ENCODE assay signal across 1 cellular context in genomic region chr12:6936642-6937480, GRCh38.
A peak's percentile ranks its signal among the peaks of the same experiment; 100 is the strongest.
TF ChIP-seq lines count a peak whose summit lies in the region.

No MANE protein-coding gene starts in this region.

TF ChIP-seq in GM12878, 131 proteins besides CTCF, POLR2A, EP300 and RAD21 (continues in another document):
- TF ChIP-seq ZNF592 (IDR thresholded peaks at IDR 0.05) (no peak), POU2F2 (IDR thresholded peaks at IDR 0.05; ENCODE audit: borderline replicate concordance, low read depth, low read length) (peak; percentile 2; the same call in 1 of the 3 replicates), EZH2 (IDR thresholded peaks at IDR 0.05; ENCODE audit: borderline replicate concordance, control insufficient read depth, low read depth, low read length) (no peak), NR2C2 (IDR thresholded peaks at IDR 0.05; ENCODE audit: borderline replicate concordance, control insufficient read depth, insufficient read length, low read depth) (no peak), USF2 (IDR thresholded peaks at IDR 0.05; ENCODE audit: borderline replicate concordance, low read depth, low read length) (no peak), ATF7 (IDR thresholded peaks at IDR 0.05; ENCODE audit: low read depth) (no peak), TBL1XR1 (IDR thresholded peaks at IDR 0.05; ENCODE audit: low read depth, low read length) (no peak), ETV6 (conservative IDR thresholded peaks at IDR 0.05 in 1 of 2, IDR thresholded peaks at IDR 0.05 in 1 of 2; ENCODE audit: borderline replicate concordance in 1 of 2, low read depth in 1 of 2) (no peak), NFIC (IDR thresholded peaks at IDR 0.05; ENCODE audit: low read depth, low read length) (no peak), SMAD1 (IDR thresholded peaks at IDR 0.05; ENCODE audit: low read depth, partially characterized antibody) (no peak), FOXK2 (IDR thresholded peaks at IDR 0.05) (no peak), TCF3 (IDR thresholded peaks at IDR 0.05; ENCODE audit: borderline replicate concordance, insufficient read depth, low read depth, low read length) (no peak), STAT1 (conservative IDR thresholded peaks at IDR 0.05) (no peak), BCL11A (IDR thresholded peaks at IDR 0.05; ENCODE audit: low read depth, low read length) (no peak), MLLT1 (IDR thresholded peaks at IDR 0.05) (peak; percentile 70; the same call in 1 of the 2 replicates), E2F4 (IDR thresholded peaks at IDR 0.05; ENCODE audit: low read depth, low read length) (no peak), RB1 (IDR thresholded peaks at IDR 0.05; ENCODE audit: borderline replicate concordance) (0 out of 2 replicates have a peak, but pooled peaks have one; percentile 19), CHD1 (IDR thresholded peaks at IDR 0.05; ENCODE audit: low read depth, low read length) (no peak), BCL3 (IDR thresholded peaks at IDR 0.05; ENCODE audit: borderline replicate concordance, insufficient read depth, low read depth, low read length, poor library complexity, severe bottlenecking) (no peak), BACH1 (IDR thresholded peaks at IDR 0.05; ENCODE audit: borderline replicate concordance) (peak; percentile 18; the same call in 1 of the 2 replicates), RELA (IDR thresholded peaks at IDR 0.05; ENCODE audit: borderline replicate concordance, partially characterized antibody) (no peak), SPI1 (IDR thresholded peaks at IDR 0.05; ENCODE audit: borderline replicate concordance, insufficient read depth, low read depth, low read length) (no peak), RUNX3 (IDR thresholded peaks at IDR 0.05; ENCODE audit: low read length) (no peak), ZNF384 (IDR thresholded peaks at IDR 0.05; ENCODE audit: borderline replicate concordance, low read depth, low read length) (no peak), CREB1 (IDR thresholded peaks at IDR 0.05; ENCODE audit: low read depth) (no peak), ATF2 (IDR thresholded peaks at IDR 0.05; ENCODE audit: low read length) (no peak), ZNF622 (IDR thresholded peaks at IDR 0.05) (no peak), ZNF274 (IDR thresholded peaks at IDR 0.05; ENCODE audit: insufficient read depth, insufficient read length) (no peak), HDAC6 (IDR thresholded peaks at IDR 0.05; ENCODE audit: unreplicated experiment) (no peak), ELK1 (IDR thresholded peaks at IDR 0.05; ENCODE audit: low read depth, low read length) (no peak), ZSCAN29 (IDR thresholded peaks at IDR 0.05) (no peak), ASH2L (IDR thresholded peaks at IDR 0.05; ENCODE audit: borderline replicate concordance, low read depth) (no peak), POLR2AphosphoS5 (IDR thresholded peaks at IDR 0.05; ENCODE audit: low read length) (peak; percentile 18; the same call in 1 of the 2 replicates)
- TF ChIP-seq, protein P1, sequence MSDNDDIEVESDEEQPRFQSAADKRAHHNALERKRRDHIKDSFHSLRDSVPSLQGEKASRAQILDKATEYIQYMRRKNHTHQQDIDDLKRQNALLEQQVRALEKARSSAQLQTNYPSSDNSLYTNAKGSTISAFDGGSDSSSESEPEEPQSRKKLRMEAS (IDR thresholded peaks at IDR 0.05; ENCODE audit: low read depth, low read length): no peak
- TF ChIP-seq, protein P2, sequence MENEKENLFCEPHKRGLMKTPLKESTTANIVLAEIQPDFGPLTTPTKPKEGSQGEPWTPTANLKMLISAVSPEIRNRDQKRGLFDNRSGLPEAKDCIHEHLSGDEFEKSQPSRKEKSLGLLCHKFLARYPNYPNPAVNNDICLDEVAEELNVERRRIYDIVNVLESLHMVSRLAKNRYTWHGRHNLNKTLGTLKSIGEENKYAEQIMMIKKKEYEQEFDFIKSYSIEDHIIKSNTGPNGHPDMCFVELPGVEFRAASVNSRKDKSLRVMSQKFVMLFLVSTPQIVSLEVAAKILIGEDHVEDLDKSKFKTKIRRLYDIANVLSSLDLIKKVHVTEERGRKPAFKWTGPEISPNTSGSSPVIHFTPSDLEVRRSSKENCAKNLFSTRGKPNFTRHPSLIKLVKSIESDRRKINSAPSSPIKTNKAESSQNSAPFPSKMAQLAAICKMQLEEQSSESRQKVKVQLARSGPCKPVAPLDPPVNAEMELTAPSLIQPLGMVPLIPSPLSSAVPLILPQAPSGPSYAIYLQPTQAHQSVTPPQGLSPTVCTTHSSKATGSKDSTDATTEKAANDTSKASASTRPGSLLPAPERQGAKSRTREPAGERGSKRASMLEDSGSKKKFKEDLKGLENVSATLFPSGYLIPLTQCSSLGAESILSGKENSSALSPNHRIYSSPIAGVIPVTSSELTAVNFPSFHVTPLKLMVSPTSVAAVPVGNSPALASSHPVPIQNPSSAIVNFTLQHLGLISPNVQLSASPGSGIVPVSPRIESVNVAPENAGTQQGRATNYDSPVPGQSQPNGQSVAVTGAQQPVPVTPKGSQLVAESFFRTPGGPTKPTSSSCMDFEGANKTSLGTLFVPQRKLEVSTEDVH (IDR thresholded peaks at IDR 0.05; ENCODE audit: low read depth, partially characterized antibody): no peak
- TF ChIP-seq, protein P3, sequence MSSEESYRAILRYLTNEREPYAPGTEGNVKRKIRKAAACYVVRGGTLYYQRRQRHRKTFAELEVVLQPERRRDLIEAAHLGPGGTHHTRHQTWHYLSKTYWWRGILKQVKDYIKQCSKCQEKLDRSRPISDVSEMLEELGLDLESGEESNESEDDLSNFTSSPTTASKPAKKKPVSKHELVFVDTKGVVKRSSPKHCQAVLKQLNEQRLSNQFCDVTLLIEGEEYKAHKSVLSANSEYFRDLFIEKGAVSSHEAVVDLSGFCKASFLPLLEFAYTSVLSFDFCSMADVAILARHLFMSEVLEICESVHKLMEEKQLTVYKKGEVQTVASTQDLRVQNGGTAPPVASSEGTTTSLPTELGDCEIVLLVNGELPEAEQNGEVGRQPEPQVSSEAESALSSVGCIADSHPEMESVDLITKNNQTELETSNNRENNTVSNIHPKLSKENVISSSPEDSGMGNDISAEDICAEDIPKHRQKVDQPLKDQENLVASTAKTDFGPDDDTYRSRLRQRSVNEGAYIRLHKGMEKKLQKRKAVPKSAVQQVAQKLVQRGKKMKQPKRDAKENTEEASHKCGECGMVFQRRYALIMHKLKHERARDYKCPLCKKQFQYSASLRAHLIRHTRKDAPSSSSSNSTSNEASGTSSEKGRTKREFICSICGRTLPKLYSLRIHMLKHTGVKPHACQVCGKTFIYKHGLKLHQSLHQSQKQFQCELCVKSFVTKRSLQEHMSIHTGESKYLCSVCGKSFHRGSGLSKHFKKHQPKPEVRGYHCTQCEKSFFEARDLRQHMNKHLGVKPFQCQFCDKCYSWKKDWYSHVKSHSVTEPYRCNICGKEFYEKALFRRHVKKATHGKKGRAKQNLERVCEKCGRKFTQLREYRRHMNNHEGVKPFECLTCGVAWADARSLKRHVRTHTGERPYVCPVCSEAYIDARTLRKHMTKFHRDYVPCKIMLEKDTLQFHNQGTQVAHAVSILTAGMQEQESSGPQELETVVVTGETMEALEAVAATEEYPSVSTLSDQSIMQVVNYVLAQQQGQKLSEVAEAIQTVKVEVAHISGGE (CRISPR knock-in tag; IDR thresholded peaks at IDR 0.05): no peak
- TF ChIP-seq, protein P4, sequence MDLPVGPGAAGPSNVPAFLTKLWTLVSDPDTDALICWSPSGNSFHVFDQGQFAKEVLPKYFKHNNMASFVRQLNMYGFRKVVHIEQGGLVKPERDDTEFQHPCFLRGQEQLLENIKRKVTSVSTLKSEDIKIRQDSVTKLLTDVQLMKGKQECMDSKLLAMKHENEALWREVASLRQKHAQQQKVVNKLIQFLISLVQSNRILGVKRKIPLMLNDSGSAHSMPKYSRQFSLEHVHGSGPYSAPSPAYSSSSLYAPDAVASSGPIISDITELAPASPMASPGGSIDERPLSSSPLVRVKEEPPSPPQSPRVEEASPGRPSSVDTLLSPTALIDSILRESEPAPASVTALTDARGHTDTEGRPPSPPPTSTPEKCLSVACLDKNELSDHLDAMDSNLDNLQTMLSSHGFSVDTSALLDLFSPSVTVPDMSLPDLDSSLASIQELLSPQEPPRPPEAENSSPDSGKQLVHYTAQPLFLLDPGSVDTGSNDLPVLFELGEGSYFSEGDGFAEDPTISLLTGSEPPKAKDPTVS (IDR thresholded peaks at IDR 0.05; ENCODE audit: low read depth, low read length): no peak
